Comparison of ENCODE assay signal across 11 cellular contexts in the genomic region with DNA sequence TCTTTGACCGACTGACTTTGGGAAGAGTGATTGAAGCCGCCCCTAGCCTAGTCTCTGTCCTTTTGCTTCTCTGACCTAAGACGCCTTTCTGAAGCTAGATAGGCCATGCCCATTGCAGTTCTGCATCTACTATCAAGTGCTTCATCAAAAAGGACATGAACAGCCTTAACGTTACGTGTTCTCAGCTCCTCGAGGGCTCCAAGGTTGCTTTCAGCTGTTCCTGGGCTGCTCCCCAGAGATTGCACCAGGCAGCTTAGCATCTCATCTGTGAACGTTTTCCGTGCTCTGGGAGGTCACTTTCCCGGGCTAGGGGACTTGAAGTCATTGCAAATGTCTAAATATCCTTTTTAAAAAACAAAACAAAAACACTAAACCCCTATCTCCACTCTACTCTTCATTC. TPM values are rescaled to one million over a fixed set of nuclear protein-coding genes. Genes with fewer than 3 reads are reported as not detected.
DNase-seq lines count a peak whose midpoint lies in the region; ATAC-seq and TF ChIP-seq lines count a peak whose summit lies in the region.
"Had no signal": no experiment of that assay in that cellular context is flagged by ENCODE, and none has a peak within 500 bp of the region (broad histone marks: within the 10 kb centered on the region; RNA-seq: fewer than 3 reads in every experiment).

No MANE protein-coding gene starts in this region.

- WGBS in esophagus squamous epithelium, 2 donors, result 81 to 83% methylated on average over 9 of the region's 9 CpGs
- 82 to 90% (median 88%) methylated on average over 9 of the region's 9 CpGs for WGBS in stomach, 5 donors

- H3K9me3 ChIP-seq in SJSA1 (replicated peaks) (no peaks in the 10 kb centered on the region), esophagus squamous epithelium (no peaks in the 10 kb centered on the region), stomach (no peaks in the 10 kb centered on the region)
- H3K9me3 ChIP-seq: vagina had no signal

- peaks cover 5 to 8% of the 10 kb centered on the region in 2 donors for H3K36me3 Mint-ChIP-seq in activated T-cell treated with anti-CD3 and anti-CD28 coated beads, Interleukin-2, amount 50 U/mL, for 72 hours (ENCODE audit: insufficient read depth in 2 of 2)
- no peaks in the 10 kb centered on the region for H3K36me3 Mint-ChIP-seq in mesothelial cell of epicardium

- H3K4me1 Mint-ChIP-seq in activated T-cell treated with anti-CD3 and anti-CD28 coated beads, Interleukin-2, amount 50 U/mL, for 72 hours (ENCODE audit: low read depth), result peaks cover 92% of the 10 kb centered on the region
- H3K4me1 Mint-ChIP-seq in mesothelial cell of epicardium, result peaks cover 11% of the 10 kb centered on the region

- intact Hi-C loops in esophagus squamous epithelium (cut with DNase I) (no loop called here), stomach (cut with DNase I; ENCODE audit: low total_unique reads) (no loop called here)

- DNase-seq in activated T-cell treated with anti-CD3 and anti-CD28 coated beads, Interleukin-2, amount 50 U/mL, for 72 hours, result no peak
- no peak for DNase-seq in activated T-cell treated with anti-CD3 and anti-CD28 coated beads, Interleukin-2, amount 50 U/mL, for 1 hour
- DNase-seq in SJSA1 (ENCODE audit: low read depth in 1 of 2, low spot score in 2 of 2) (no peak), esophagus squamous epithelium (lab: John Stamatoyannopoulos, UW) (no peak), stomach (no peak), mesothelial cell of epicardium (ENCODE audit: low spot score in 2 of 2, unreplicated experiment in 2 of 2) (no peak)
- DNase-seq in effector CD8-positive, alpha-beta T cell (lab: John Stamatoyannopoulos, UW), result no peak
- DNase-seq: effector memory CD8-positive, alpha-beta T cell; Right ventricle myocardium superior had no signal

- no peak for TF ChIP-seq EP300 in stomach (IDR thresholded peaks at IDR 0.05)

- no peak overlapping the region for H3K4me3 ChIP-seq in SJSA1
- no peak overlapping the region for H3K4me3 ChIP-seq in esophagus squamous epithelium
- H3K4me3 ChIP-seq in stomach, result no peak overlapping the region
- H3K4me3 ChIP-seq: vagina had no signal

- H3K27me3 ChIP-seq in SJSA1 (replicated peaks) (no peaks in the 10 kb centered on the region), esophagus squamous epithelium (no peaks in the 10 kb centered on the region), stomach (no peaks in the 10 kb centered on the region)
- H3K27me3 ChIP-seq: vagina had no signal

- H3K36me3 ChIP-seq in SJSA1 (no peaks in the 10 kb centered on the region), esophagus squamous epithelium (no peaks in the 10 kb centered on the region), stomach (no peaks in the 10 kb centered on the region)
- H3K36me3 ChIP-seq: vagina had no signal

- H3K4me1 ChIP-seq in SJSA1 (replicated peaks) (peaks cover 42% of the 10 kb centered on the region), esophagus squamous epithelium (peaks cover 7 to 53% (median 18%) of the 10 kb centered on the region in 3 donors), stomach (peaks cover 38 to 96% (median 67%) of the 10 kb centered on the region in 4 donors)

- H3K9me3 Mint-ChIP-seq in activated T-cell treated with anti-CD3 and anti-CD28 coated beads, Interleukin-2, amount 50 U/mL, for 72 hours, result no peaks in the 10 kb centered on the region
- H3K9me3 Mint-ChIP-seq in mesothelial cell of epicardium, result no peaks in the 10 kb centered on the region
- H3K9me3 Mint-ChIP-seq: effector memory CD8-positive, alpha-beta T cell had no signal

- H3K27ac ChIP-seq in SJSA1 (0 out of 2 replicates have a peak overlapping the region, but pooled peaks have one; percentile 19), esophagus squamous epithelium (peak overlapping the region in 3 of 4 donors; percentile 37 to 68 (median 53)), stomach (peak overlapping the region in 3 of 5 donors; percentile 33 to 54 (median 48))
- H3K27ac ChIP-seq: vagina had no signal

- ATAC-seq in activated T-cell treated with anti-CD3 and anti-CD28 coated beads, Interleukin-2, amount 50 U/mL, for 72 hours (replicated peaks in 1 of 2), result no peak
- no peak for ATAC-seq in GM18505 (IDR thresholded peaks at IDR 0.05; ENCODE audit: unreplicated experiment)
- ATAC-seq: effector memory CD8-positive, alpha-beta T cell had no signal

- H3K27ac Mint-ChIP-seq in activated T-cell treated with anti-CD3 and anti-CD28 coated beads, Interleukin-2, amount 50 U/mL, for 72 hours, result peak overlapping the region; percentile 94
- no peak overlapping the region for H3K27ac Mint-ChIP-seq in mesothelial cell of epicardium

- TF ChIP-seq CTCF in esophagus squamous epithelium (IDR thresholded peaks at IDR 0.05) (no peak), stomach (IDR thresholded peaks at IDR 0.05) (no peak), mesothelial cell of epicardium (IDR thresholded peaks at IDR 0.05; ENCODE audit: unreplicated experiment) (no peak)

- TF ChIP-seq POLR2A in esophagus squamous epithelium (IDR thresholded peaks at IDR 0.05) (no peak), stomach (IDR thresholded peaks at IDR 0.05) (no peak), GM18505 (IDR thresholded peaks at IDR 0.05; ENCODE audit: borderline replicate concordance, extremely low read depth, insufficient read depth, insufficient read length) (no peak)

- H3K4me3 Mint-ChIP-seq in activated T-cell treated with anti-CD3 and anti-CD28 coated beads, Interleukin-2, amount 50 U/mL, for 72 hours, result peak overlapping the region; percentile 41 to 76
- H3K4me3 Mint-ChIP-seq in mesothelial cell of epicardium, result no peak overlapping the region
- H3K4me3 Mint-ChIP-seq: effector memory CD8-positive, alpha-beta T cell had no signal

- no peaks in the 10 kb centered on the region for H3K27me3 Mint-ChIP-seq in activated T-cell treated with anti-CD3 and anti-CD28 coated beads, Interleukin-2, amount 50 U/mL, for 72 hours (ENCODE audit: low read depth)
- H3K27me3 Mint-ChIP-seq in mesothelial cell of epicardium (ENCODE audit: low read depth), result peaks cover 8% of the 10 kb centered on the region
- H3K27me3 Mint-ChIP-seq: effector memory CD8-positive, alpha-beta T cell had no signal

RNA-seq across cellular contexts. Expression of a gene that starts 13.9 kb away (rescaled TPM):
- total RNA-seq in activated T-cell treated with anti-CD3 and anti-CD28 coated beads, Interleukin-2, amount 50 U/mL, for 72 hours, result 100 to 1,000 TPM; 227 to 322 TPM
- 42.8 and 59.8 TPM in 2 replicates for total RNA-seq in SJSA1 (2014; rRNA removed; shearing (Covaris generic))
- total RNA-seq in esophagus squamous epithelium (10 to 100 TPM; 10.1 to 49.0 (median 19.8) TPM), stomach (100 to 1,000 TPM in 2 of 5 donors, 10 to 100 TPM in 3; 82.6 to 165 (median 86.1) TPM), mesothelial cell of epicardium (8.9 to 15.4 TPM (median 15.0 TPM) in 3 replicates)
- 10 to 100 TPM; 11.2 to 31.4 (median 13.3) TPM for polyA plus RNA-seq in stomach
